In the genomic region with DNA sequence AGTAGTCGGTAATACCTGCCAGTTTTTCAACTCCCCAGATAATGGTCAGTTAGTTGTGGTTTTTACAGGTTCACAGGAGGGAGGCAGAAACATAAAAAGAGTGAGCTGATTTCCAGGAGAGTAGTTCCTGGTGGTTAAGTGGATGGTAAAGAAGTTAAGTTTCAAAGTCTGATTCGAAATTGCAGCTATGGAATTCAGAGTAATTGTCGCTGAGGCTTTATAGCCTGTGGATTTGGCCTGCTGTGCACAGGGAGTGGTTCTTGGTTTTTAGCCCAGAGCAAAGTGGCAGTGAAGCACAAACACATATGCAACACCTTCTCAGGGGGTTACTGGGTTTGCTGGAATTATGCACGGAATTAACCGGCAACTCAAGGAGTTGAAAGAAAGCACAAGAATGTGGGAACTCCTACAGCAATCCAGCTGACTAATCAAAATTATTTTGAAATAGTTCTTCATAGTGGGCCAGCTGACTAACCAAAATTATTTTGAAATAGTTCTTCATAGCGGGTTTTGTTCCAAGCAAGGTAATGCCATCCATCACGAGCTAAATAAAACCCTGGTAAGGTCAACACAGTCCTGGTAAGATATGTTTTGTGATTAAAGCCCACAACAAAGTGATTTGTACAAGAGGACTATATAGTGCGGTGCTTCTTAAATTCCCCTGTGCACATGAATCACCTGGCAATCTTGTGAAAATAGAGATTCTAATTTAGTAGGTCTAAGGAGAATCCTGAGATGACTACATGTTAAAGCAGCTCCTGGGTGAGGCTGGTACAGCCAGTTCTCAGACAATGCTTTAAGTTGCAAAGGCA, we compare ENCODE assay signal across 9 cellular contexts.
DNase-seq lines count a peak whose midpoint lies in the region; FAIRE-seq and TF ChIP-seq lines count a peak whose summit lies in the region.
"Had no signal": no experiment of that assay in that cellular context is flagged by ENCODE, and none has a peak within 500 bp of the region (broad histone marks: within the 10 kb centered on the region; RNA-seq: fewer than 3 reads in every experiment).

No MANE protein-coding gene starts in this region.

- dilution Hi-C loops in keratinocyte (cut with MboI; ENCODE audit: extremely low pct_ligation_motif_present, low sequenced_read_pairs), result no loop called here

- no peaks in the 10 kb centered on the region for H3K4me1 Mint-ChIP-seq in immature natural killer cell

- H3K9me3 Mint-ChIP-seq in immature natural killer cell, result no peaks in the 10 kb centered on the region

- no peak overlapping the region for H3K9ac ChIP-seq in HUES48 (ENCODE audit: low read depth, low read length)
- no peak overlapping the region for H3K9ac ChIP-seq in keratinocyte (ENCODE audit: control insufficient read depth, extremely low read depth, insufficient read depth, low read length)

- H3K4me2 ChIP-seq in keratinocyte (ENCODE audit: control insufficient read depth, extremely low read depth, insufficient read depth, low read depth, low read length), result peak overlapping the region; percentile 56

- H3K36me3 ChIP-seq in HUES48 (ENCODE audit: control insufficient read depth, insufficient read depth, low read length) (no peaks in the 10 kb centered on the region), keratinocyte (ENCODE audit: control insufficient read depth in 2 of 2, extremely low read depth in 1 of 2, insufficient read depth in 2 of 2, low read length in 2 of 2) (no peaks in the 10 kb centered on the region), thymus (ENCODE audit: control insufficient read depth, insufficient read depth) (no peaks in the 10 kb centered on the region)

- no peak overlapping the region for H3K4me3 Mint-ChIP-seq in immature natural killer cell

- peak overlapping the region; percentile 47 for H3K27ac ChIP-seq in HUES48 (ENCODE audit: low read depth, low read length)
- H3K27ac ChIP-seq in keratinocyte (ENCODE audit: control insufficient read depth, insufficient read depth, low read length), result peak overlapping the region; percentile 6
- H3K27ac ChIP-seq in thymus (ENCODE audit: low read depth), result peak overlapping the region; percentile 47

- no peaks in the 10 kb centered on the region for H3K36me3 Mint-ChIP-seq in immature natural killer cell

- 74% methylated on average over 8 of the region's 8 CpGs for WGBS in thymus

- no peaks in the 10 kb centered on the region for H3K79me2 ChIP-seq in keratinocyte (ENCODE audit: control insufficient read depth, insufficient read depth, low read length)

- no peaks in the 10 kb centered on the region for H3K9me3 ChIP-seq in HUES48 (ENCODE audit: control insufficient read depth, insufficient read depth, low read length)
- no peaks in the 10 kb centered on the region for H3K9me3 ChIP-seq in keratinocyte (ENCODE audit: control insufficient read depth, low read depth, low read length)
- no peaks in the 10 kb centered on the region for H3K9me3 ChIP-seq in thymus (ENCODE audit: control insufficient read depth)

- no peak overlapping the region for H2AFZ ChIP-seq in keratinocyte (ENCODE audit: control insufficient read depth, low read length)

- no peaks in the 10 kb centered on the region for H3K9me1 ChIP-seq in keratinocyte (ENCODE audit: control insufficient read depth, extremely low read depth, insufficient read depth, low read length)

- no peaks in the 10 kb centered on the region for H3K27me3 ChIP-seq in HUES48 (ENCODE audit: control insufficient read depth, insufficient read depth, low read length)
- H3K27me3 ChIP-seq in keratinocyte (ENCODE audit: control insufficient read depth, extremely low read depth, insufficient read depth, low read length), result no peaks in the 10 kb centered on the region
- H3K27me3 ChIP-seq in thymus (ENCODE audit: control insufficient read depth, insufficient read depth), result no peaks in the 10 kb centered on the region

- H3K4me3 ChIP-seq in HUES48 (ENCODE audit: low read depth, low read length) (no peak overlapping the region), cardiac fibroblast (replicated peaks in 1 of 2; ENCODE audit: low read depth in 2 of 2, low read length in 2 of 2) (no peak overlapping the region), keratinocyte (ENCODE audit: control insufficient read depth in 2 of 3, extremely low read depth in 1 of 3, insufficient read depth in 2 of 3, low read depth in 1 of 3, low read length in 3 of 3) (no peak overlapping the region), thymus (ENCODE audit: low read length) (no peak overlapping the region)

- H3K27ac Mint-ChIP-seq in immature natural killer cell, result no peak overlapping the region

- no peaks in the 10 kb centered on the region for H4K20me1 ChIP-seq in keratinocyte (ENCODE audit: control insufficient read depth, extremely low read depth, insufficient read depth, low read length)

- peaks cover 2 to 10% (median 3%) of the 10 kb centered on the region in 3 donors for H3K27me3 Mint-ChIP-seq in immature natural killer cell (ENCODE audit: low read depth in 3 of 3)

- no peak for TF ChIP-seq CTCF in cardiac fibroblast (IDR thresholded peaks at IDR 0.05; ENCODE audit: low read depth, low read length)
- no peak for TF ChIP-seq CTCF in keratinocyte (optimal IDR thresholded peaks at IDR 0.05 in 1 of 3, IDR thresholded peaks at IDR 0.05 in 1 of 3, conservative IDR thresholded peaks at IDR 0.05 in 1 of 3; ENCODE audit: extremely low read depth in 1 of 3, insufficient read depth in 2 of 3, low read length in 3 of 3)

- peak; percentile 66 for FAIRE-seq in keratinocyte (lab: Jason Lieb, UNC)

- H3K4me1 ChIP-seq in HUES48 (ENCODE audit: control insufficient read depth, insufficient read depth, low read length) (peaks cover 12% of the 10 kb centered on the region), keratinocyte (ENCODE audit: control insufficient read depth, extremely low read depth, insufficient read depth, low read length) (peaks cover 14% of the 10 kb centered on the region), thymus (ENCODE audit: control insufficient read depth, insufficient read depth, low read length) (no peaks in the 10 kb centered on the region)

- peak; percentile 61 to 84 for DNase-seq in cardiac fibroblast (ENCODE audit: low read depth in 2 of 2)
- DNase-seq in keratinocyte (ENCODE audit: low read depth, low spot score), result peak; percentile 15
- DNase-seq in SW 1271 (lab: John Stamatoyannopoulos, UW), result no peak
- DNase-seq in DMS53 (lab: John Stamatoyannopoulos, UW), result no peak
- DNase-seq in immature natural killer cell, result no peak
- DNase-seq: activated CD8-positive, alpha-beta memory T cell treated with anti-CD3 and anti-CD28 coated beads, Interleukin-2, amount 50 U/mL, for 48 hours; NCI-H1930 had no signal

Comparison
In these comparisons a context has a peak if more than half of its experiments do, and no peak if none do; other contexts are left out.
1. DNase-seq: peak in cardiac fibroblast (2 of 2) and keratinocyte (single experiment); none in SW 1271 (0 of 2), DMS53 (single experiment) and immature natural killer cell (0 of 3).
2. Peak in every context shown above with its lines, with median percentiles within 50 percentile points of each other: H3K27ac ChIP-seq.